Comparison of ENCODE assay signal across 12 cellular contexts in the genomic region with DNA sequence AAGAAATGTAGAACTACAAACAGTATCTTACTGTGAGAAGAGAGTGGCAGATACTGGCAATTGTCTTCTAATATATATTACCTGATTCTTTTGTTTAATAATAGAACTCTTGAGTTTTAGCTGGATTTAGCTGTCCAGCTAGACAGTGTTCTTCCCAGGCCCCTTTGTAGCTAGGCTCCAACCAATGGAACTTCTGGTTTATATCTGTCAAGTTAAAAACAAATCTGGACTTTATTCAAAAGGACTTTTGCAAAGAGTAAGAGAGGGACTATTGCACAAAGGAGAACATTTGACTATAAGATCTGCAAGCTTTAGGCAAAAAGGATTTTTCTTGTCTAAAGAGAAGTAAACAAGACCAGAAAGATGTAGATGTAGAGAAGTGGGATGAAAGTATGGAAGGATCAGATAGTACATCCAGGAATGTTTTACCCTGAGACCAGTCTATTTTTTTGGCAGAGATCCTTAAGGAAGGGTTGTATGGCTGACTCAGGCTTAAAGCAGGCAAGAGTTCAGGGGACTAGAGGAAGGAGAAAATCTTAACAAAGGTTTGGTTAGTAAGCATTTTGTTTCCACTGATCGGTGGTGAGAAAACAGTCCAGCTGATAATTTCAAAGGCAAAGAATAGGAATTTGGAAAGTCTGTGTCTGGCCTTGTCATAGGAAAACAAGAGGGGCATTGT.
DNase-seq lines count a peak whose midpoint lies in the region; ATAC-seq and TF ChIP-seq lines count a peak whose summit lies in the region.
"Had no signal": no experiment of that assay in that cellular context is flagged by ENCODE, and none has a peak within 500 bp of the region (broad histone marks: within the 10 kb centered on the region; RNA-seq: fewer than 3 reads in every experiment).

No MANE protein-coding gene starts in this region.

- H3K4me1 Mint-ChIP-seq in type B pancreatic cell (ENCODE audit: unreplicated experiment): no peaks in the 10 kb centered on the region
- H3K4me1 Mint-ChIP-seq in stimulated activated naive B cell treated with anti-CD40 and anti-IgM and Interleukin-4, amounts not matched to agents 10 μg/mL and 1 μg/mL and 100 μg/mL, for 72 hours: no peaks in the 10 kb centered on the region
- H3K4me1 Mint-ChIP-seq: IgD-negative memory B cell had no signal

- H3K9me3 ChIP-seq in adipocyte (ENCODE audit: control insufficient read depth, low read length) (no peaks in the 10 kb centered on the region), gastroesophageal sphincter (no peaks in the 10 kb centered on the region)
- H3K9me3 ChIP-seq: Caco-2 had no signal

- H3K27ac ChIP-seq in gastroesophageal sphincter: peak overlapping the region; percentile 1 to 50 (median 40)

- no peaks in the 10 kb centered on the region for H3K27me3 Mint-ChIP-seq in type B pancreatic cell
- H3K27me3 Mint-ChIP-seq in stimulated activated naive B cell treated with anti-CD40 and anti-IgM and Interleukin-4, amounts not matched to agents 10 μg/mL and 1 μg/mL and 100 μg/mL, for 72 hours: no peaks in the 10 kb centered on the region
- H3K27me3 Mint-ChIP-seq: IgD-negative memory B cell had no signal

- no peak overlapping the region for H3K4me3 Mint-ChIP-seq in type B pancreatic cell
- H3K4me3 Mint-ChIP-seq in stimulated activated naive B cell treated with anti-CD40 and anti-IgM and Interleukin-4, amounts not matched to agents 10 μg/mL and 1 μg/mL and 100 μg/mL, for 72 hours: no peak overlapping the region
- H3K4me3 Mint-ChIP-seq: IgD-negative memory B cell had no signal

- no peak overlapping the region for H3K27ac Mint-ChIP-seq in type B pancreatic cell
- H3K27ac Mint-ChIP-seq in stimulated activated naive B cell treated with anti-CD40 and anti-IgM and Interleukin-4, amounts not matched to agents 10 μg/mL and 1 μg/mL and 100 μg/mL, for 72 hours: no peak overlapping the region
- H3K27ac Mint-ChIP-seq: IgD-negative memory B cell had no signal

- 7 to 21% methylated on average over 1 of the region's 1 CpG for WGBS in gastroesophageal sphincter (ENCODE audit: low coverage in 1 of 2), 2 donors

- no peak for TF ChIP-seq CTCF in gastroesophageal sphincter (IDR thresholded peaks at IDR 0.05)
- no peak for TF ChIP-seq CTCF in type B pancreatic cell (conservative IDR thresholded peaks at IDR 0.05)

- H3K36me3 Mint-ChIP-seq in type B pancreatic cell: no peaks in the 10 kb centered on the region
- H3K36me3 Mint-ChIP-seq in stimulated activated naive B cell treated with anti-CD40 and anti-IgM and Interleukin-4, amounts not matched to agents 10 μg/mL and 1 μg/mL and 100 μg/mL, for 72 hours: no peaks in the 10 kb centered on the region
- H3K36me3 Mint-ChIP-seq: IgD-negative memory B cell had no signal

- H3K4me1 ChIP-seq in adipocyte (ENCODE audit: control insufficient read depth, insufficient read depth, low read length) (peaks cover 35% of the 10 kb centered on the region), gastroesophageal sphincter (peaks cover 0 to 29% (median 3%) of the 10 kb centered on the region in 3 donors)
- H3K4me1 ChIP-seq: Caco-2 had no signal

- H3K36me3 ChIP-seq in adipocyte (ENCODE audit: control insufficient read depth, insufficient read depth, low read length, severe bottlenecking): no peaks in the 10 kb centered on the region
- no peaks in the 10 kb centered on the region for H3K36me3 ChIP-seq in gastroesophageal sphincter

- DNase-seq in GM04503 (ENCODE audit: low read depth) (peak; percentile 53), adipocyte (ENCODE audit: low read depth) (peak; percentile 67), skeletal muscle cell (ENCODE audit: low read depth) (peak; percentile 71), T-helper 1 cell (no peak), type B pancreatic cell (ENCODE audit: extremely low spot score, unreplicated experiment) (no peak)
- no peak for DNase-seq in stimulated activated naive B cell treated with anti-CD40 and anti-IgM and Interleukin-4, amounts not matched to agents 10 μg/mL and 1 μg/mL and 100 μg/mL, for 72 hours
- DNase-seq: Caco-2; NCI-H2107; stimulated activated naive CD4-positive, alpha-beta T cell had no signal

- ATAC-seq in gastroesophageal sphincter (peak; percentile 39), GM19328 (IDR thresholded peaks at IDR 0.05; ENCODE audit: unreplicated experiment) (no peak)
- ATAC-seq in stimulated activated naive B cell treated with anti-CD40 and anti-IgM and Interleukin-4, amounts not matched to agents 10 μg/mL and 1 μg/mL and 100 μg/mL, for 72 hours (replicated peaks): no peak

- no peaks in the 10 kb centered on the region for H3K27me3 ChIP-seq in adipocyte (replicated peaks; ENCODE audit: control insufficient read depth, insufficient read depth, low read length)
- no peaks in the 10 kb centered on the region for H3K27me3 ChIP-seq in gastroesophageal sphincter

- no peaks in the 10 kb centered on the region for H3K9me3 Mint-ChIP-seq in type B pancreatic cell
- H3K9me3 Mint-ChIP-seq in stimulated activated naive B cell treated with anti-CD40 and anti-IgM and Interleukin-4, amounts not matched to agents 10 μg/mL and 1 μg/mL and 100 μg/mL, for 72 hours: no peaks in the 10 kb centered on the region

- peak overlapping the region; percentile 42 for H3K9ac ChIP-seq in adipocyte (ENCODE audit: low read length)

- TF ChIP-seq EP300 in gastroesophageal sphincter (IDR thresholded peaks at IDR 0.05): no peak

- no peak for TF ChIP-seq POLR2A in gastroesophageal sphincter (IDR thresholded peaks at IDR 0.05)

- H3K4me3 ChIP-seq in adipocyte (ENCODE audit: low read length): no peak overlapping the region
- H3K4me3 ChIP-seq in gastroesophageal sphincter: no peak overlapping the region
- H3K4me3 ChIP-seq in skeletal muscle cell (ENCODE audit: low read depth, low read length): no peak overlapping the region

Comparison
In these comparisons a context has a peak if more than half of its experiments do, and no peak if none do; other contexts are left out.
1. DNase-seq: peak in GM04503 (single experiment), adipocyte (single experiment) and skeletal muscle cell (single experiment); none in T-helper 1 cell (0 of 5), type B pancreatic cell (single experiment) and stimulated activated naive B cell treated with anti-CD40 and anti-IgM and Interleukin-4, amounts not matched to agents 10 μg/mL and 1 μg/mL and 100 μg/mL, for 72 hours (single experiment).